In genomic region chr19:30367001-30367400, GRCh38 we compare ENCODE assay signal across 36 cellular contexts. TPM values are rescaled to one million over a fixed set of nuclear protein-coding genes. Genes with fewer than 3 reads are reported as not detected.
"Had no signal": no experiment of that assay in that cellular context is flagged by ENCODE, and none has a peak within 500 bp of the region (broad histone marks: within the 10 kb centered on the region; RNA-seq: fewer than 3 reads in every experiment).

No MANE protein-coding gene starts in this region.

- H3K9me3 Mint-ChIP-seq: activated B cell treated with CpG ODN at 0.5 μM for 24 hours; activated T-helper 1 cell treated with anti-CD3 and anti-CD28 coated beads, Interleukin-12 subunit alpha, Interleukin-12 subunit beta, Interleukin-2, Interleukin-4 antibody, amounts not matched to agents 30 ng/mL and 10 ng/mL and 1 ng/mL, durations not matched to agents 14 hours and 24 hours and 36 hours; activated T-helper 2 cell treated with anti-CD3 and anti-CD28 coated beads, Interferon-gamma antibody, Interleukin-2, Interleukin-4, amounts not matched to agents 10 μg/mL and 5 μg/mL and 100 μg/mL, durations not matched to agents 14 hours and 24 hours and 36 hours; effector memory CD8-positive, alpha-beta T cell; T-helper 2 cell treated with Interferon-gamma antibody and Interleukin-4, amounts not matched to agents 5 μg/mL and 100 μg/mL, for 36 hours had no signal

- H3K36me3 Mint-ChIP-seq: activated CD8-positive, alpha-beta memory T cell treated with anti-CD3 and anti-CD28 coated beads, Interleukin-2, amount 10 ng/mL, durations not matched to agents 7 days and 5 days; activated naive CD8-positive, alpha-beta T cell had no signal

- H3K27ac Mint-ChIP-seq: activated B cell treated with CpG ODN at 0.5 μM for 24 hours; activated CD8-positive, alpha-beta memory T cell treated with anti-CD3 and anti-CD28 coated beads, Interleukin-2, amount 10 ng/mL, durations not matched to agents 7 days and 5 days; activated CD8-positive, alpha-beta T cell treated with anti-CD3 and anti-CD28 coated beads, Interleukin-2, amount 10 ng/mL, durations not matched to agents 7 days and 5 days; activated naive CD8-positive, alpha-beta T cell; activated T-helper 1 cell treated with anti-CD3 and anti-CD28 coated beads, Interleukin-12 subunit alpha, Interleukin-12 subunit beta, Interleukin-2, Interleukin-4 antibody, amounts not matched to agents 30 ng/mL and 10 ng/mL and 1 ng/mL, durations not matched to agents 14 hours and 24 hours and 36 hours; activated T-helper 2 cell treated with anti-CD3 and anti-CD28 coated beads, Interferon-gamma antibody, Interleukin-2, Interleukin-4, amounts not matched to agents 10 μg/mL and 5 μg/mL and 100 μg/mL, durations not matched to agents 14 hours and 24 hours and 36 hours; effector memory CD8-positive, alpha-beta T cell; T-helper 17 cell; T-helper 2 cell treated with Interferon-gamma antibody and Interleukin-4, amounts not matched to agents 5 μg/mL and 100 μg/mL, for 36 hours had no signal

- ATAC-seq: activated CD4-positive, CD25-positive, alpha-beta regulatory T cell treated with anti-CD3 and anti-CD28 coated beads, Interleukin-2, amount 50 U/mL, for 24 hours; activated CD8-positive, alpha-beta memory T cell treated with anti-CD3 and anti-CD28 coated beads, Interleukin-2, amount 10 ng/mL, durations not matched to agents 7 days and 5 days; activated CD8-positive, alpha-beta T cell treated with anti-CD3 and anti-CD28 coated beads, Interleukin-2, amount 10 ng/mL, durations not matched to agents 7 days and 5 days; effector memory CD8-positive, alpha-beta T cell; foreskin keratinocyte; gastrocnemius medialis; T-helper 17 cell had no signal

- H3K4me3 Mint-ChIP-seq: activated B cell treated with CpG ODN at 0.5 μM for 24 hours; activated CD8-positive, alpha-beta memory T cell treated with anti-CD3 and anti-CD28 coated beads, Interleukin-2, amount 10 ng/mL, durations not matched to agents 7 days and 5 days; activated CD8-positive, alpha-beta T cell treated with anti-CD3 and anti-CD28 coated beads, Interleukin-2, amount 10 ng/mL, durations not matched to agents 7 days and 5 days; activated naive CD8-positive, alpha-beta T cell; activated T-helper 1 cell treated with anti-CD3 and anti-CD28 coated beads, Interleukin-12 subunit alpha, Interleukin-12 subunit beta, Interleukin-2, Interleukin-4 antibody, amounts not matched to agents 30 ng/mL and 10 ng/mL and 1 ng/mL, durations not matched to agents 14 hours and 24 hours and 36 hours; effector memory CD8-positive, alpha-beta T cell; T-helper 17 cell; T-helper 2 cell treated with Interferon-gamma antibody and Interleukin-4, amounts not matched to agents 5 μg/mL and 100 μg/mL, for 36 hours had no signal

- DNase-seq: activated B cell treated with CpG ODN at 0.5 μM for 24 hours; activated CD4-positive, alpha-beta T cell treated with anti-CD3 and anti-CD28 coated beads for 48 hours; activated CD4-positive, alpha-beta T cell treated with anti-CD3 and anti-CD28 coated beads, Interleukin-2, amount 50 U/mL, for 1 hour; activated CD4-positive, alpha-beta T cell treated with anti-CD3 and anti-CD28 coated beads, Interleukin-2, amount 50 U/mL, for 48 hours; activated CD8-positive, alpha-beta memory T cell treated with anti-CD3 and anti-CD28 coated beads, Interleukin-2, amount 10 ng/mL, durations not matched to agents 7 days and 5 days; activated CD8-positive, alpha-beta memory T cell treated with anti-CD3 and anti-CD28 coated beads, Interleukin-2, amount 50 U/mL, for 4 hours; activated CD8-positive, alpha-beta T cell treated with anti-CD3 and anti-CD28 coated beads, Interleukin-2, amount 10 ng/mL, durations not matched to agents 7 days and 5 days; activated gamma-delta T cell treated with Interleukin-2 at 50 U/mL for 16 hours; activated naive CD4-positive, alpha-beta T cell treated with anti-CD3 and anti-CD28 coated beads, Interleukin-2, amount 50 U/mL, for 16 hours; activated naive CD4-positive, alpha-beta T cell treated with Interleukin-2 at 50 U/mL for 16 hours; activated T-cell treated with anti-CD3 and anti-CD28 coated beads, Interleukin-2, amount 50 U/mL, for 1 hour; activated T-cell treated with anti-CD3 and anti-CD28 coated beads, Interleukin-2, amount 50 U/mL, for 48 hours; amniotic stem cell; anterior cingulate cortex; brain microvascular endothelial cell; caudate nucleus; cortex of kidney; dermis blood vessel endothelial cell; effector CD4-positive, alpha-beta T cell; effector memory CD8-positive, alpha-beta T cell; erythroblast; foreskin keratinocyte; gastrocnemius medialis; glutamatergic neuron; T-helper 1 cell; T-helper 17 cell; T1000; WERI-Rb-1 had no signal

- H3K4me1 Mint-ChIP-seq: activated B cell treated with CpG ODN at 0.5 μM for 24 hours; activated CD8-positive, alpha-beta memory T cell treated with anti-CD3 and anti-CD28 coated beads, Interleukin-2, amount 10 ng/mL, durations not matched to agents 7 days and 5 days; T-helper 17 cell had no signal

RNA-seq across cellular contexts. Expression of gene ZNF536, which starts 5.2 kb away (rescaled TPM):
- total RNA-seq: activated B cell treated with CpG ODN at 0.5 μM for 24 hours; activated CD8-positive, alpha-beta memory T cell treated with anti-CD3 and anti-CD28 coated beads for 36 hours; activated CD8-positive, alpha-beta memory T cell treated with anti-CD3 and anti-CD28 coated beads, Interleukin-2, amount 10 ng/mL, durations not matched to agents 7 days and 5 days; activated CD8-positive, alpha-beta T cell treated with anti-CD3 and anti-CD28 coated beads, Interleukin-2, amount 10 ng/mL, durations not matched to agents 7 days and 5 days; activated T-helper 1 cell treated with anti-CD3 and anti-CD28 coated beads, Interleukin-12 subunit alpha, Interleukin-12 subunit beta, Interleukin-2, Interleukin-4 antibody, amounts not matched to agents 30 ng/mL and 10 ng/mL and 1 ng/mL, durations not matched to agents 14 hours and 24 hours and 36 hours; activated T-helper 2 cell treated with anti-CD3 and anti-CD28 coated beads, Interferon-gamma antibody, Interleukin-2, Interleukin-4, amounts not matched to agents 10 μg/mL and 5 μg/mL and 100 μg/mL, durations not matched to agents 14 hours and 24 hours and 36 hours; bronchial epithelial cell; chondrocyte; dermis blood vessel endothelial cell; foreskin keratinocyte; T-helper 17 cell had no signal
